In the genomic region with DNA sequence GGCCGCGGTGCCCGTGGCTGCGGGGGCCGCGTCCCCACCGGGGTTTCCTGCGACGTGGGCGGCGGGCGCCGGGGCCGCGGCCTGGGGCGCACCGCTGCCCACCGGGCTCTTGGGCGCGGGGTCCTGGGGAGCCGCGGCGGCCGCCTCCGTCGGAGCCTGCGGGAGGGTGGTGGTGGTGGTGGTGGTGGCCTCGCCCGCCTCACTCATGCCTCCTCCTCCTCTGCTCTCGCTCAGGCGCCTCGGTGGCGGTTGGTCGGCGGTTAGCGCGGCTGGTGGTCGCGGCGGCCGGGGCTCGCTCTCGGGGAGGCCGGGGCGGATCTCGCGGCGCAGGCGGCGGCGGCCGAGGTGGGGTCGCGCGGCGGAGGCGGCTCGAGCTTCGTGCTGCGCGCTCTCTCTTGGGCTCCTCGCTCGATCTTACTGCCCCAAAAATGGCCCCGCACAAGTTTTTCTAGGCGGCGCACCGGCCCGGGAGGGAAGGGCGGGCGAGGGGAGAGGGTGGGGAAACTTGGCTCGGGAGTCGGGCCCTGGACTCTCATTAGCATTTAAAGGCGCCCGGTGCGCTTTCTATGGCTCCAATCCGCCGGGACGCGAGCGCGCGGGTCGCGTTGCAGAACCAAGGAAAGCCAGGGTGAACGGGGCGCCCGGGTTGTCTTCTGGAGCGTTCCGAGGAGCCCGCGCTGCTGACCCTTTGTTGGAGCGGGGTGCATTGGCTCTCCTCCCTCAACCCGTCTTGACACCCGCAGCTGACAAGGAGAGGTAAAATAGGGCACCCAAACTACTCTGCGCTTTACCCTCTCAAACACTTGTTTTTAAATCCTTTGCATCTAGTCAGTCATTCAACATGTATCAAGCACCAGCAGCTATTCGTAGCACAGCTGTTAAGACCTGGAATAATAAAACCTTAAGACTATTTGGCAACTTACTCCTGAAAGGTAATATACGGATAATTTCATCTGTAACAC, we compare ENCODE assay signal across 8 cellular contexts. TPM values are rescaled to one million over a fixed set of nuclear protein-coding genes. Genes with fewer than 3 reads are reported as not detected.
DNase-seq lines count a peak whose midpoint lies in the region; ATAC-seq and TF ChIP-seq lines count a peak whose summit lies in the region.

A gene (minus strand): TSS at position 419 of the 962 bp plus-strand sequence. CDS start 212 bp downstream, at position 207.

- peaks cover 47% of the 10 kb centered on the region for H3K79me2 ChIP-seq in DND-41 (ENCODE audit: insufficient read depth, low read length)

- H3K9me3 Mint-ChIP-seq in IgD-negative memory B cell, result no peaks in the 10 kb centered on the region
- peaks cover 0 to 3% (median 0%) of the 10 kb centered on the region in 5 experiments for H3K9me3 Mint-ChIP-seq in brain

- H2AFZ ChIP-seq in DND-41 (ENCODE audit: low read depth, low read length), result peak within 1 kb of the TSS; percentile 62

- ATAC-seq in DND-41 (ENCODE audit: insufficient read depth, low read depth) (peak; percentile 57), GM21528 (IDR thresholded peaks at IDR 0.05; ENCODE audit: low FRiP score, unreplicated experiment) (peak; percentile 58), sciatic nerve (peak; percentile 75)

- peak within 1 kb of the TSS; percentile 78 for H3K4me2 ChIP-seq in DND-41 (ENCODE audit: insufficient read depth, low read length)

- H3K4me3 Mint-ChIP-seq in IgD-negative memory B cell (peak within 1 kb of the TSS; percentile 86 to 90 (median 88)), brain (peak within 1 kb of the TSS; percentile 91 to 97 (median 91))

- H3K36me3 ChIP-seq in DND-41 (ENCODE audit: insufficient read depth, low read length) (no peaks in the 10 kb centered on the region), iPS DF 6.9 (ENCODE audit: control insufficient read depth, insufficient read depth, low read length) (no peaks in the 10 kb centered on the region; the same call in 1 of the 2 replicates)

- intact Hi-C loops in sciatic nerve (cut with DNase I), result loop anchor here (2.0 kb wide), 1 partner anchor 26 kb away; no protein-coding TSS in a partner anchor

- H3K4me3 ChIP-seq in DND-41 (ENCODE audit: low read depth in 1 of 2, low read length in 2 of 2), result peak within 1 kb of the TSS; percentile 29 to 61; a peak in 3 of 4 replicates
- H3K4me3 ChIP-seq in iPS DF 6.9 (ENCODE audit: low read length), result peak within 1 kb of the TSS; percentile 73

- H3K36me3 Mint-ChIP-seq in IgD-negative memory B cell (no peaks in the 10 kb centered on the region), brain (no peaks in the 10 kb centered on the region)

- H4K20me1 ChIP-seq in DND-41 (ENCODE audit: insufficient read depth, low read length), result peaks cover 27% of the 10 kb centered on the region; the same call in 1 of the 2 replicates

- DNase-seq in DND-41, result peak; percentile 75
- peak in 4 of 5 experiments; percentile 2 to 54 (median 20) for DNase-seq in T-helper 2 cell
- no peak for DNase-seq in iPS DF 6.9 (ENCODE audit: low read depth, low spot score)
- peak; percentile 92 for DNase-seq in sciatic nerve (ENCODE audit: low spot score)
- DNase-seq in central memory CD4-positive, alpha-beta T cell, result no peak

- peak within 1 kb of the TSS; percentile 83 to 90 (median 89) for H3K27ac Mint-ChIP-seq in IgD-negative memory B cell
- H3K27ac Mint-ChIP-seq in brain, result peak within 1 kb of the TSS; percentile 74 to 97 (median 97)

- H3K27me3 Mint-ChIP-seq in IgD-negative memory B cell, result peaks cover 26% of the 10 kb centered on the region
- H3K27me3 Mint-ChIP-seq in brain, result peaks cover 40% of the 10 kb centered on the region

- H3K4me1 ChIP-seq in DND-41 (ENCODE audit: insufficient read depth, low read length), result peaks cover 59% of the 10 kb centered on the region
- H3K4me1 ChIP-seq in iPS DF 6.9 (ENCODE audit: control insufficient read depth, insufficient read depth, low read length), result peaks cover 4% of the 10 kb centered on the region; the same call in 1 of the 2 replicates

- H3K9me3 ChIP-seq in DND-41 (ENCODE audit: insufficient read depth, low read length, severe bottlenecking) (no peaks in the 10 kb centered on the region), iPS DF 6.9 (ENCODE audit: control insufficient read depth, insufficient read depth, low read length) (no peaks in the 10 kb centered on the region)

- no peak for TF ChIP-seq CTCF in DND-41 (IDR thresholded peaks at IDR 0.05; ENCODE audit: borderline replicate concordance, extremely low read depth, low read length, poor library complexity, severe bottlenecking)
- no peak for TF ChIP-seq CTCF in brain (conservative IDR thresholded peaks at IDR 0.05)

- H3K9ac ChIP-seq in DND-41 (ENCODE audit: low read depth, low read length), result peak within 1 kb of the TSS; percentile 52

- peak within 1 kb of the TSS; percentile 68 for H3K27ac ChIP-seq in DND-41 (ENCODE audit: low read length)
- no peak within 1 kb of the TSS for H3K27ac ChIP-seq in iPS DF 6.9 (ENCODE audit: low read length)

- H3K4me1 Mint-ChIP-seq in IgD-negative memory B cell, result peaks cover 9 to 18% (median 14%) of the 10 kb centered on the region in 3 donors
- H3K4me1 Mint-ChIP-seq in brain, result peaks cover 55% of the 10 kb centered on the region

- no CpG with 5 or more reads among the region's 97 CpGs for WGBS in iPS DF 6.9 (ENCODE audit: insufficient coverage, insufficient read length)

- H3K27me3 ChIP-seq in DND-41 (ENCODE audit: insufficient read depth, low read length, poor library complexity) (peaks cover 39% of the 10 kb centered on the region), iPS DF 6.9 (ENCODE audit: control insufficient read depth, insufficient read depth, low read length) (no peaks in the 10 kb centered on the region)

RNA-seq across cellular contexts. Expression of the gene that starts here (rescaled TPM):
- polyA plus RNA-seq in IgD-negative memory B cell (14.9 TPM), brain (ENCODE audit: insufficient read depth, low read depth, low replicate concordance) (22.8 TPM)
- 371 TPM for total RNA-seq in sciatic nerve

Comparison
In these comparisons a context has a peak if more than half of its experiments do, and no peak if none do; other contexts are left out.
1. DNase-seq: peak in DND-41 (single experiment), T-helper 2 cell (4 of 5) and sciatic nerve (single experiment); none in iPS DF 6.9 (single experiment) and central memory CD4-positive, alpha-beta T cell (single experiment).
2. Peak in every context shown above with its lines, with median percentiles within 50 percentile points of each other: ATAC-seq.